8 cellular contexts compared by ENCODE assay signal in genomic region chr11:612201-612960, GRCh38. TPM values are rescaled to one million over a fixed set of nuclear protein-coding genes. Genes with fewer than 3 reads are reported as not detected.
DNase-seq lines count a peak whose midpoint lies in the region; ATAC-seq and TF ChIP-seq lines count a peak whose summit lies in the region.

No MANE protein-coding gene starts in this region.

- WGBS in upper lobe of left lung, 2 donors, result 62 to 72% methylated on average over 7 to 26 of the region's 27 CpGs

- H3K27ac ChIP-seq in SJCRH30 (peak overlapping the region; percentile 85), foreskin keratinocyte (no peak overlapping the region), upper lobe of left lung (peak overlapping the region; percentile 48 to 98 (median 76))

- H3K36me3 Mint-ChIP-seq in activated naive CD8-positive, alpha-beta T cell, result no peaks in the 10 kb centered on the region
- peaks cover 17% of the 10 kb centered on the region for H3K36me3 Mint-ChIP-seq in activated naive CD8-positive, alpha-beta T cell treated with anti-CD3 and anti-CD28 coated beads, Interleukin-2, amount 50 U/mL, for 24 hours (ENCODE audit: low read depth)

- TF ChIP-seq CTCF in foreskin keratinocyte (conservative IDR thresholded peaks at IDR 0.05) (peak; percentile 47), upper lobe of left lung (IDR thresholded peaks at IDR 0.05) (peak in 2 of 6 experiments; percentile 14 to 22)

- H3K4me3 Mint-ChIP-seq in activated naive CD8-positive, alpha-beta T cell, result no peak overlapping the region
- H3K4me3 Mint-ChIP-seq in activated naive CD8-positive, alpha-beta T cell treated with anti-CD3 and anti-CD28 coated beads, Interleukin-2, amount 50 U/mL, for 24 hours, result no peak overlapping the region

- no peaks in the 10 kb centered on the region for H3K27me3 Mint-ChIP-seq in activated naive CD8-positive, alpha-beta T cell
- H3K27me3 Mint-ChIP-seq in activated naive CD8-positive, alpha-beta T cell treated with anti-CD3 and anti-CD28 coated beads, Interleukin-2, amount 50 U/mL, for 24 hours, result no peaks in the 10 kb centered on the region

- no peaks in the 10 kb centered on the region for H3K27me3 ChIP-seq in SJCRH30
- no peaks in the 10 kb centered on the region for H3K27me3 ChIP-seq in foreskin keratinocyte
- no peaks in the 10 kb centered on the region for H3K27me3 ChIP-seq in upper lobe of left lung

- DNase-seq in activated naive CD8-positive, alpha-beta T cell treated with anti-CD3 and anti-CD28 coated beads, Interleukin-2, amount 50 U/mL, for 24 hours, result no peak
- DNase-seq in SJCRH30, result peak; percentile 92 to 95
- peak in 1 of 2 donors; percentile 34 for DNase-seq in foreskin keratinocyte
- peak in 1 of 2 donors; percentile 74 for DNase-seq in upper lobe of left lung
- DNase-seq in Right ventricle myocardium inferior (ENCODE audit: missing footprints), result no peak
- no peak for DNase-seq in activated CD4-positive, CD25-positive, alpha-beta regulatory T cell (lab: John Stamatoyannopoulos, UW)

- peaks cover 46% of the 10 kb centered on the region for H3K36me3 ChIP-seq in SJCRH30
- peaks cover 34 to 74% (median 68%) of the 10 kb centered on the region in 4 donors for H3K36me3 ChIP-seq in upper lobe of left lung

- TF ChIP-seq EP300 in upper lobe of left lung (IDR thresholded peaks at IDR 0.05), result no peak

- intact Hi-C loops in Right ventricle myocardium inferior (cut with DNase I), result loop anchor here (5.0 kb wide), 1 partner anchor 35 kb away; the partner anchor contains the start of gene PHRF1

- no peaks in the 10 kb centered on the region for H3K9me3 Mint-ChIP-seq in activated naive CD8-positive, alpha-beta T cell (ENCODE audit: low read depth)
- H3K9me3 Mint-ChIP-seq in activated naive CD8-positive, alpha-beta T cell treated with anti-CD3 and anti-CD28 coated beads, Interleukin-2, amount 50 U/mL, for 24 hours, result no peaks in the 10 kb centered on the region

- ATAC-seq in activated naive CD8-positive, alpha-beta T cell treated with anti-CD3 and anti-CD28 coated beads, Interleukin-2, amount 50 U/mL, for 24 hours, result no peak
- ATAC-seq in foreskin keratinocyte (no peak), upper lobe of left lung (ENCODE audit: low FRiP score in 2 of 2) (no peak), Right ventricle myocardium inferior (no peak), HG03139 (IDR thresholded peaks at IDR 0.05; ENCODE audit: unreplicated experiment) (no peak)

- H3K4me3 ChIP-seq in SJCRH30 (no peak overlapping the region), upper lobe of left lung (no peak overlapping the region)

- no peak for TF ChIP-seq POLR2A in upper lobe of left lung (IDR thresholded peaks at IDR 0.05)

- peak overlapping the region; percentile 50 for H3K27ac Mint-ChIP-seq in activated naive CD8-positive, alpha-beta T cell
- no peak overlapping the region for H3K27ac Mint-ChIP-seq in activated naive CD8-positive, alpha-beta T cell treated with anti-CD3 and anti-CD28 coated beads, Interleukin-2, amount 50 U/mL, for 24 hours

- H3K4me1 ChIP-seq in SJCRH30 (peaks cover 34% of the 10 kb centered on the region), foreskin keratinocyte (peaks cover 9% of the 10 kb centered on the region), upper lobe of left lung (peaks cover 25 to 39% (median 31%) of the 10 kb centered on the region in 4 donors)

- no peaks in the 10 kb centered on the region for H3K9me3 ChIP-seq in SJCRH30 (replicated peaks)
- H3K9me3 ChIP-seq in upper lobe of left lung, result no peaks in the 10 kb centered on the region

- H3K4me1 Mint-ChIP-seq in activated naive CD8-positive, alpha-beta T cell (ENCODE audit: low read depth), result peaks cover 11% of the 10 kb centered on the region
- peaks cover 19% of the 10 kb centered on the region for H3K4me1 Mint-ChIP-seq in activated naive CD8-positive, alpha-beta T cell treated with anti-CD3 and anti-CD28 coated beads, Interleukin-2, amount 50 U/mL, for 24 hours

RNA-seq across cellular contexts. Expression of gene IRF7, which starts 3.4 kb away (rescaled TPM):
- total RNA-seq in SJCRH30 (2014; rRNA removed; shearing (Covaris generic)), result 3.6 and 5.8 TPM in 2 replicates
- total RNA-seq in foreskin keratinocyte (52.1 and 66.7 TPM in 2 replicates), upper lobe of left lung (100 to 1,000 TPM in 2 of 6 donors, 10 to 100 TPM in 4; 32.6 to 123 (median 56.2) TPM), Right ventricle myocardium inferior (13.2 TPM)
- polyA plus RNA-seq in foreskin keratinocyte, result 54.0 and 66.9 TPM in 2 replicates

RNA-seq across cellular contexts. Expression of gene CDHR5, which starts 12.4 kb away (rescaled TPM):
- not detected in 2 replicates for total RNA-seq in SJCRH30 (2014; rRNA removed; shearing (Covaris generic))
- not detected in 2 replicates for total RNA-seq in foreskin keratinocyte
- not detected in 2 replicates for polyA plus RNA-seq in foreskin keratinocyte
- total RNA-seq in upper lobe of left lung, result under 1 TPM in 1 of 6 donors, not detected in 5; 0.40 TPM
- not detected for total RNA-seq in Right ventricle myocardium inferior

RNA-seq across cellular contexts. Expression of gene SCT, which starts 14.6 kb away (rescaled TPM):
- total RNA-seq in SJCRH30 (2014; rRNA removed; shearing (Covaris generic)), result not detected in 2 replicates
- total RNA-seq in foreskin keratinocyte (not detected in 2 replicates), upper lobe of left lung (under 1 TPM in 1 of 6 donors, not detected in 5; 0.72 TPM), Right ventricle myocardium inferior (not detected)
- polyA plus RNA-seq in foreskin keratinocyte, result not detected in 2 replicates

RNA-seq across cellular contexts. Expression of gene DRD4, which starts 24.7 kb away (rescaled TPM):
- total RNA-seq in SJCRH30 (2014; rRNA removed; shearing (Covaris generic)), result not detected in 2 replicates
- total RNA-seq in foreskin keratinocyte, result not detected in 2 replicates
- polyA plus RNA-seq in foreskin keratinocyte, result 0.10 TPM in 1 of 2 replicates, not detected in the other
- 1 to 10 TPM in 3 of 6 donors, under 1 TPM in 1, not detected in 2; 0.54 to 4.2 (median 1.5) TPM for total RNA-seq in upper lobe of left lung
- total RNA-seq in Right ventricle myocardium inferior, result 0.16 TPM

RNA-seq across cellular contexts. Expression of gene PHRF1, which starts 36.1 kb away (rescaled TPM):
- total RNA-seq in SJCRH30 (2014; rRNA removed; shearing (Covaris generic)), result 30.8 and 34.3 TPM in 2 replicates
- 28.4 and 30.4 TPM in 2 replicates for total RNA-seq in foreskin keratinocyte
- 14.2 and 15.1 TPM in 2 replicates for polyA plus RNA-seq in foreskin keratinocyte
- 10 to 100 TPM; 25.7 to 93.2 (median 37.9) TPM for total RNA-seq in upper lobe of left lung
- total RNA-seq in Right ventricle myocardium inferior, result 16.6 TPM

Comparison
In these comparisons a context has a peak if more than half of its experiments do, and no peak if none do; other contexts are left out.
1. DNase-seq: peak in SJCRH30 (2 of 2); none in activated naive CD8-positive, alpha-beta T cell treated with anti-CD3 and anti-CD28 coated beads, Interleukin-2, amount 50 U/mL, for 24 hours (single experiment), Right ventricle myocardium inferior (single experiment) and activated CD4-positive, CD25-positive, alpha-beta regulatory T cell (0 of 4).